In genomic region chr12:88638956-88639355, GRCh38 we compare ENCODE assay signal across 10 cellular contexts. TPM values are rescaled to one million over a fixed set of nuclear protein-coding genes. Genes with fewer than 3 reads are reported as not detected.
DNase-seq lines count a peak whose midpoint lies in the region; ATAC-seq and TF ChIP-seq lines count a peak whose summit lies in the region.
"Had no signal": no experiment of that assay in that cellular context is flagged by ENCODE, and none has a peak within 500 bp of the region (broad histone marks: within the 10 kb centered on the region; RNA-seq: fewer than 3 reads in every experiment).

No MANE protein-coding gene starts in this region.

- WGBS in esophagus squamous epithelium, 2 donors = 25 to 47% methylated on average over 3 of the region's 3 CpGs

- no peaks in the 10 kb centered on the region for H3K36me3 Mint-ChIP-seq in naive thymus-derived CD4-positive, alpha-beta T cell

- CTCF ChIA-PET in A673 (lab: Charles Lee) = interaction anchor here (1.1 kb wide), 1 partner anchor 59 kb away, joined by 3 read pairs; no protein-coding TSS in a partner anchor
- CTCF ChIA-PET in naive thymus-derived CD4-positive, alpha-beta T cell (lab: Charles Lee) = no interaction called here

- H3K9me3 ChIP-seq in A673 (ENCODE audit: low read depth, low read length, poor library complexity, severe bottlenecking) (no peaks in the 10 kb centered on the region), esophagus squamous epithelium (no peaks in the 10 kb centered on the region)
- no peaks in the 10 kb centered on the region for H3K9me3 ChIP-seq in naive thymus-derived CD4-positive, alpha-beta T cell (ENCODE audit: control insufficient read depth in 2 of 3, low read length in 3 of 3)

- POLR2A ChIA-PET in A673 (lab: Charles Lee; ENCODE audit: low non-redundant PET) = no interaction called here
- POLR2A ChIA-PET in naive thymus-derived CD4-positive, alpha-beta T cell (lab: Charles Lee) = no interaction called here

- peak; percentile 57 for ATAC-seq in naive thymus-derived CD4-positive, alpha-beta T cell
- ATAC-seq in GM18520 (IDR thresholded peaks at IDR 0.05; ENCODE audit: unreplicated experiment) (no peak), HG03175 (IDR thresholded peaks at IDR 0.05; ENCODE audit: unreplicated experiment) (no peak)
- ATAC-seq in stimulated activated naive CD8-positive, alpha-beta T cell treated with anti-CD3 and anti-CD28 coated beads, Interleukin-15, Interleukin-2, amounts not matched to agents 100 U/mL and 50 U/mL, for 24 hours = no peak

- H3K36me3 ChIP-seq in A673 (ENCODE audit: insufficient read depth, low read length, poor library complexity, severe bottlenecking) = no peaks in the 10 kb centered on the region
- H3K36me3 ChIP-seq in esophagus squamous epithelium = no peaks in the 10 kb centered on the region
- no peaks in the 10 kb centered on the region for H3K36me3 ChIP-seq in naive thymus-derived CD4-positive, alpha-beta T cell (ENCODE audit: control insufficient read depth in 2 of 3, insufficient read depth in 3 of 3, low read length in 3 of 3)

- H3K4me1 Mint-ChIP-seq in naive thymus-derived CD4-positive, alpha-beta T cell = peaks cover 0 to 3% (median 0%) of the 10 kb centered on the region in 7 donors

- no peak for TF ChIP-seq CTCF in A673 (conservative IDR thresholded peaks at IDR 0.05; ENCODE audit: low read depth, low read length)
- no peak for TF ChIP-seq CTCF in esophagus squamous epithelium (IDR thresholded peaks at IDR 0.05)

- H3K27ac ChIP-seq in A673 (ENCODE audit: low read depth, low read length, poor library complexity, severe bottlenecking) (peak overlapping the region; percentile 80), esophagus squamous epithelium (peak overlapping the region in 3 of 4 donors; percentile 40 to 73 (median 45))
- H3K27ac ChIP-seq in naive thymus-derived CD4-positive, alpha-beta T cell (ENCODE audit: low read depth, low read length) = no peak overlapping the region

- intact Hi-C loops in A673 (cut with micrococcal nuclease; ENCODE audit: unreplicated experiment) = loop anchor here (10.0 kb wide), 1 partner anchor 886 kb away; the partner anchor contains the start of genes GALNT4 and POC1B
- intact Hi-C loops in esophagus squamous epithelium (cut with DNase I) = no loop called here
- intact Hi-C loops in naive thymus-derived CD4-positive, alpha-beta T cell (cut with micrococcal nuclease) = no loop called here
- intact Hi-C loops in posterior cingulate gyrus (cut with DNase I) = no loop called here

- H3K4me3 ChIP-seq in A673 (ENCODE audit: low read depth, low read length, poor library complexity, severe bottlenecking) = peak overlapping the region; percentile 23
- peak overlapping the region in 1 of 4 donors; percentile 10 for H3K4me3 ChIP-seq in esophagus squamous epithelium
- no peak overlapping the region for H3K4me3 ChIP-seq in naive thymus-derived CD4-positive, alpha-beta T cell (ENCODE audit: low read length)

- DNase-seq in A673 (ENCODE audit: low spot score) (peak; percentile 45), MV-4-11 (lab: John Stamatoyannopoulos, UW) (peak; percentile 76), esophagus squamous epithelium (lab: John Stamatoyannopoulos, UW) (no peak), posterior cingulate gyrus (no peak)
- no peak for DNase-seq in naive thymus-derived CD4-positive, alpha-beta T cell
- no peak for DNase-seq in stimulated activated naive CD8-positive, alpha-beta T cell treated with anti-CD3 and anti-CD28 coated beads, Interleukin-15, Interleukin-2, amounts not matched to agents 100 U/mL and 50 U/mL, for 24 hours
- DNase-seq: ACHN had no signal

- H3K27me3 ChIP-seq in A673 (replicated peaks; ENCODE audit: insufficient read depth, low read depth, low read length, poor library complexity) (no peaks in the 10 kb centered on the region), esophagus squamous epithelium (no peaks in the 10 kb centered on the region)
- no peaks in the 10 kb centered on the region for H3K27me3 ChIP-seq in naive thymus-derived CD4-positive, alpha-beta T cell (ENCODE audit: control insufficient read depth in 2 of 2, insufficient read depth in 2 of 2, low read length in 2 of 2)

- H3K4me1 ChIP-seq in A673 (ENCODE audit: insufficient read depth, low read length, poor library complexity, severe bottlenecking) (peaks cover 21% of the 10 kb centered on the region), esophagus squamous epithelium (peaks cover 0 to 19% (median 5%) of the 10 kb centered on the region in 3 donors)
- no peaks in the 10 kb centered on the region for H3K4me1 ChIP-seq in naive thymus-derived CD4-positive, alpha-beta T cell (ENCODE audit: control insufficient read depth in 2 of 2, insufficient read depth in 2 of 2, low read length in 2 of 2)

- H3K9me3 Mint-ChIP-seq in naive thymus-derived CD4-positive, alpha-beta T cell = peaks cover 0 to 6% (median 0%) of the 10 kb centered on the region in 11 donors
- H3K9me3 Mint-ChIP-seq: activated T-helper 2 cell treated with anti-CD3 and anti-CD28 coated beads, Interferon-gamma antibody, Interleukin-2, Interleukin-4, amounts not matched to agents 10 μg/mL and 5 μg/mL and 100 μg/mL, durations not matched to agents 14 hours and 24 hours and 36 hours had no signal

- no peak for TF ChIP-seq POLR2A in esophagus squamous epithelium (IDR thresholded peaks at IDR 0.05)

- peaks cover 0 to 4% (median 0%) of the 10 kb centered on the region in 5 donors for H3K27me3 Mint-ChIP-seq in naive thymus-derived CD4-positive, alpha-beta T cell

- H3K4me3 Mint-ChIP-seq in naive thymus-derived CD4-positive, alpha-beta T cell = no peak overlapping the region

- BruUV-seq in A673 (replicated peaks; lab: Mats Ljungman, UMichigan) = no TSS peak

- no peak overlapping the region for H3K27ac Mint-ChIP-seq in naive thymus-derived CD4-positive, alpha-beta T cell
- H3K27ac Mint-ChIP-seq: activated T-helper 2 cell treated with anti-CD3 and anti-CD28 coated beads, Interferon-gamma antibody, Interleukin-2, Interleukin-4, amounts not matched to agents 10 μg/mL and 5 μg/mL and 100 μg/mL, durations not matched to agents 14 hours and 24 hours and 36 hours had no signal

RNA-seq across cellular contexts. Expression of gene KITLG, which starts 58.7 kb away (rescaled TPM):
- total RNA-seq in A673 (2021) (4.6 and 5.7 TPM in 2 replicates), esophagus squamous epithelium (10 to 100 TPM in 3 of 4 donors, 1 to 10 TPM in 1; 3.9 to 33.0 (median 14.7) TPM)
- under 1 TPM in 2 of 5 experiments, not detected in 3; 0.05 to 0.24 TPM for total RNA-seq in naive thymus-derived CD4-positive, alpha-beta T cell
- polyA plus RNA-seq in naive thymus-derived CD4-positive, alpha-beta T cell = not detected

Comparison
In these comparisons a context has a peak if more than half of its experiments do, and no peak if none do; other contexts are left out.
1. DNase-seq: peak in A673 (single experiment) and MV-4-11 (single experiment); none in esophagus squamous epithelium (single experiment), naive thymus-derived CD4-positive, alpha-beta T cell (0 of 9), posterior cingulate gyrus (0 of 10) and stimulated activated naive CD8-positive, alpha-beta T cell treated with anti-CD3 and anti-CD28 coated beads, Interleukin-15, Interleukin-2, amounts not matched to agents 100 U/mL and 50 U/mL, for 24 hours (single experiment).